Comparison of ENCODE assay signal across 28 cellular contexts in genomic region chr12:4197922-4198763, GRCh38.
"Had no signal": no experiment of that assay in that cellular context is flagged by ENCODE, and none has a peak within 500 bp of the region (broad histone marks: within the 10 kb centered on the region; RNA-seq: fewer than 3 reads in every experiment).

No MANE protein-coding gene starts in this region.

- H3K9me3 Mint-ChIP-seq: activated naive CD4-positive, alpha-beta T cell treated with anti-CD3 and anti-CD28 coated beads, Interleukin-2, amount 50 U/mL, for 24 hours; activated T-cell treated with anti-CD3 and anti-CD28 coated beads, Interleukin-2, amount 50 U/mL, for 24 hours; activated T-helper 1 cell treated with anti-CD3 and anti-CD28 coated beads, Interleukin-12 subunit alpha, Interleukin-12 subunit beta, Interleukin-2, Interleukin-4 antibody, amounts not matched to agents 30 ng/mL and 10 ng/mL and 1 ng/mL, durations not matched to agents 14 hours and 24 hours and 36 hours; central memory CD8-positive, alpha-beta T cell had no signal

- ATAC-seq: activated CD4-positive, CD25-positive, alpha-beta regulatory T cell treated with anti-CD3 and anti-CD28 coated beads, Interleukin-2, amount 50 U/mL, for 24 hours; activated CD8-positive, alpha-beta memory T cell treated with anti-CD3 and anti-CD28 coated beads, Interleukin-2, amount 10 ng/mL, durations not matched to agents 7 days and 5 days; Panc1; SK-N-SH treated with all-trans-retinoic acid at 6 μM for 48 hours had no signal

- H3K36me3 Mint-ChIP-seq: activated CD8-positive, alpha-beta memory T cell treated with anti-CD3 and anti-CD28 coated beads, Interleukin-2, amount 10 ng/mL, durations not matched to agents 7 days and 5 days; activated naive CD4-positive, alpha-beta T cell treated with anti-CD3 and anti-CD28 coated beads, Interleukin-2, amount 50 U/mL, for 24 hours had no signal

- H3K27me3 Mint-ChIP-seq: activated naive CD4-positive, alpha-beta T cell treated with anti-CD3 and anti-CD28 coated beads, Interleukin-2, amount 50 U/mL, for 24 hours; activated T-cell treated with anti-CD3 and anti-CD28 coated beads, Interleukin-2, amount 50 U/mL, for 24 hours; central memory CD8-positive, alpha-beta T cell had no signal

- DNase-seq: activated CD4-positive, alpha-beta T cell treated with anti-CD3 and anti-CD28 coated beads for 4 hours; activated CD4-positive, alpha-beta T cell treated with anti-CD3 and anti-CD28 coated beads, Interleukin-2, amount 50 U/mL, for 48 hours; activated CD8-positive, alpha-beta memory T cell treated with anti-CD3 and anti-CD28 coated beads, Interleukin-2, amount 10 ng/mL, durations not matched to agents 7 days and 5 days; activated effector memory CD4-positive, alpha-beta T cell treated with anti-CD3 and anti-CD28 coated beads, Interleukin-2, amount 50 U/mL, for 16 hours; activated T-cell treated with anti-CD3 and anti-CD28 coated beads, Interleukin-2, amount 50 U/mL, for 24 hours; aorta; IMR-90; KG1; MG63; MV-4-11; NCI-H1105; NCI-H1436; NCI-H1694 treated with DMSO at 0.1 percent for 48 hours; NCI-H2029 treated with DMSO at 0.1 percent for 48 hours; NCI-H510A treated with DMSO at 0.1 percent for 48 hours; NCI-H69; NK-92 treated with Interleukin-12 subunit alpha and Interleukin-12 subunit beta, amount 100 ng/mL, for 24 hours; OCI-M1; Right ventricle myocardium superior; SJCRH30; SW 1271 had no signal

- H3K36me3 ChIP-seq: MG63, SJCRH30 had no signal

- H3K27me3 ChIP-seq: SJCRH30 had no signal

- H3K4me1 Mint-ChIP-seq: activated naive CD4-positive, alpha-beta T cell treated with anti-CD3 and anti-CD28 coated beads, Interleukin-2, amount 50 U/mL, for 24 hours; central memory CD8-positive, alpha-beta T cell had no signal

- H3K27ac Mint-ChIP-seq: activated CD8-positive, alpha-beta memory T cell treated with anti-CD3 and anti-CD28 coated beads, Interleukin-2, amount 10 ng/mL, durations not matched to agents 7 days and 5 days; activated naive CD4-positive, alpha-beta T cell treated with anti-CD3 and anti-CD28 coated beads, Interleukin-2, amount 50 U/mL, for 24 hours; activated T-cell treated with anti-CD3 and anti-CD28 coated beads, Interleukin-2, amount 50 U/mL, for 24 hours; activated T-helper 1 cell treated with anti-CD3 and anti-CD28 coated beads, Interleukin-12 subunit alpha, Interleukin-12 subunit beta, Interleukin-2, Interleukin-4 antibody, amounts not matched to agents 30 ng/mL and 10 ng/mL and 1 ng/mL, durations not matched to agents 14 hours and 24 hours and 36 hours had no signal

- H3K4me3 ChIP-seq: MG63, SJCRH30 had no signal

- H3K27ac ChIP-seq: RWPE1, SJCRH30 had no signal

- H3K4me3 Mint-ChIP-seq: activated CD8-positive, alpha-beta memory T cell treated with anti-CD3 and anti-CD28 coated beads, Interleukin-2, amount 10 ng/mL, durations not matched to agents 7 days and 5 days; activated naive CD4-positive, alpha-beta T cell treated with anti-CD3 and anti-CD28 coated beads, Interleukin-2, amount 50 U/mL, for 24 hours; activated T-cell treated with anti-CD3 and anti-CD28 coated beads, Interleukin-2, amount 50 U/mL, for 24 hours; activated T-helper 1 cell treated with anti-CD3 and anti-CD28 coated beads, Interleukin-12 subunit alpha, Interleukin-12 subunit beta, Interleukin-2, Interleukin-4 antibody, amounts not matched to agents 30 ng/mL and 10 ng/mL and 1 ng/mL, durations not matched to agents 14 hours and 24 hours and 36 hours; central memory CD8-positive, alpha-beta T cell had no signal
